Comparison of ENCODE assay signal across 20 cellular contexts in genomic region chr14:22123188-22123560, GRCh38.
A peak's percentile ranks its signal among the peaks of the same experiment; 100 is the strongest.
DNase-seq lines count a peak whose midpoint lies in the region; ATAC-seq and TF ChIP-seq lines count a peak whose summit lies in the region.
"Had no signal": no experiment of that assay in that cellular context is flagged by ENCODE, and none has a peak within 500 bp of the region (broad histone marks: within the 10 kb centered on the region; RNA-seq: fewer than 3 reads in every experiment).

No MANE protein-coding gene starts in this region.

- peak overlapping the region; percentile 97 for H3K27ac Mint-ChIP-seq in activated T-cell treated with anti-CD3 and anti-CD28 coated beads, Interleukin-2, amount 50 U/mL, for 72 hours
- peak overlapping the region; percentile 89 for H3K27ac Mint-ChIP-seq in activated CD4-positive, alpha-beta memory T cell treated with anti-CD3 and anti-CD28 coated beads for 36 hours
- H3K27ac Mint-ChIP-seq in effector memory CD8-positive, alpha-beta T cell = peak overlapping the region in 1 of 2 donors; percentile 82
- H3K27ac Mint-ChIP-seq in stimulated activated naive CD8-positive, alpha-beta T cell treated with anti-CD3 and anti-CD28 coated beads, Interleukin-15, amount 100 ng/mL, for 72 hours = peak overlapping the region in 1 of 2 donors; percentile 56
- H3K27ac Mint-ChIP-seq: activated B cell treated with CpG ODN at 0.5 μM for 24 hours had no signal

- H3K36me3 Mint-ChIP-seq in activated T-cell treated with anti-CD3 and anti-CD28 coated beads, Interleukin-2, amount 50 U/mL, for 72 hours (ENCODE audit: insufficient read depth in 2 of 2) = no peaks in the 10 kb centered on the region
- H3K36me3 Mint-ChIP-seq in activated CD4-positive, alpha-beta memory T cell treated with anti-CD3 and anti-CD28 coated beads for 36 hours = no peaks in the 10 kb centered on the region
- H3K36me3 Mint-ChIP-seq in effector memory CD8-positive, alpha-beta T cell (ENCODE audit: insufficient read depth) = no peaks in the 10 kb centered on the region

- H3K4me3 Mint-ChIP-seq in activated T-cell treated with anti-CD3 and anti-CD28 coated beads, Interleukin-2, amount 50 U/mL, for 72 hours = peak overlapping the region; percentile 86 to 90
- peak overlapping the region; percentile 62 for H3K4me3 Mint-ChIP-seq in activated CD4-positive, alpha-beta memory T cell treated with anti-CD3 and anti-CD28 coated beads for 36 hours
- H3K4me3 Mint-ChIP-seq in effector memory CD8-positive, alpha-beta T cell = peak overlapping the region; percentile 15 to 32
- peak overlapping the region; percentile 74 to 92 for H3K4me3 Mint-ChIP-seq in stimulated activated naive CD8-positive, alpha-beta T cell treated with anti-CD3 and anti-CD28 coated beads, Interleukin-15, amount 100 ng/mL, for 72 hours
- H3K4me3 Mint-ChIP-seq: activated B cell treated with CpG ODN at 0.5 μM for 24 hours had no signal

- H3K4me3 ChIP-seq in left ventricle myocardium inferior = no peak overlapping the region
- H3K4me3 ChIP-seq: left lung, mucosa of descending colon, SJCRH30, suprapubic skin had no signal

- CTCF ChIA-PET in activated CD4-positive, alpha-beta memory T cell treated with anti-CD3 and anti-CD28 coated beads for 36 hours (lab: Charles Lee) = interaction anchor here (1.0 to 3.1 kb wide), 5 partner anchors 9 to 447 kb away, joined by 3 to 11 read pairs (median 7); no protein-coding TSS in a partner anchor

- peaks cover 31% of the 10 kb centered on the region for H3K27me3 ChIP-seq in left ventricle myocardium inferior (ENCODE audit: low read depth)
- H3K27me3 ChIP-seq: left lung, SJCRH30, suprapubic skin had no signal

- ATAC-seq in activated T-cell treated with anti-CD3 and anti-CD28 coated beads, Interleukin-2, amount 50 U/mL, for 72 hours (replicated peaks in 1 of 2) = peak; percentile 81 to 84
- peak; percentile 41 for ATAC-seq in effector memory CD8-positive, alpha-beta T cell (replicated peaks)
- peak; percentile 43 for ATAC-seq in stimulated activated naive CD8-positive, alpha-beta T cell treated with anti-CD3 and anti-CD28 coated beads, Interleukin-15, amount 100 ng/mL, for 72 hours
- ATAC-seq in SK-N-SH treated with all-trans-retinoic acid at 6 μM for 48 hours (no peak), GM21515 (IDR thresholded peaks at IDR 0.05; ENCODE audit: unreplicated experiment) (no peak)
- ATAC-seq: HCT116, left lung, mucosa of descending colon had no signal

- intact Hi-C loops in activated CD4-positive, alpha-beta memory T cell treated with anti-CD3 and anti-CD28 coated beads for 36 hours (cut with micrococcal nuclease) = loop anchor here (2.0 kb wide), 1 partner anchor 434 kb away; no protein-coding TSS in a partner anchor
- intact Hi-C loops in left ventricle myocardium inferior (cut with micrococcal nuclease) = no loop called here

- H3K4me1 ChIP-seq in left ventricle myocardium inferior = no peaks in the 10 kb centered on the region
- H3K4me1 ChIP-seq: left lung, SJCRH30, suprapubic skin had no signal

- no peaks in the 10 kb centered on the region for H3K9me3 Mint-ChIP-seq in activated T-cell treated with anti-CD3 and anti-CD28 coated beads, Interleukin-2, amount 50 U/mL, for 72 hours
- H3K9me3 Mint-ChIP-seq in activated CD4-positive, alpha-beta memory T cell treated with anti-CD3 and anti-CD28 coated beads for 36 hours = no peaks in the 10 kb centered on the region
- H3K9me3 Mint-ChIP-seq in effector memory CD8-positive, alpha-beta T cell = no peaks in the 10 kb centered on the region
- no peaks in the 10 kb centered on the region for H3K9me3 Mint-ChIP-seq in stimulated activated naive CD8-positive, alpha-beta T cell treated with anti-CD3 and anti-CD28 coated beads, Interleukin-15, amount 100 ng/mL, for 72 hours

- no peak overlapping the region for H3K27ac ChIP-seq in left ventricle myocardium inferior (replicated peaks)
- H3K27ac ChIP-seq: left lung, neutrophil, SJCRH30, suprapubic skin had no signal

- TF ChIP-seq CTCF in left ventricle myocardium inferior (IDR thresholded peaks at IDR 0.05; ENCODE audit: borderline replicate concordance) = no peak

- peaks cover 6% of the 10 kb centered on the region for H3K9me3 ChIP-seq in left ventricle myocardium inferior (replicated peaks)
- H3K9me3 ChIP-seq: left lung, mucosa of descending colon, neutrophil, SJCRH30, suprapubic skin had no signal

- H3K4me1 Mint-ChIP-seq in activated T-cell treated with anti-CD3 and anti-CD28 coated beads, Interleukin-2, amount 50 U/mL, for 72 hours (ENCODE audit: low read depth) = peaks cover 17% of the 10 kb centered on the region
- peaks cover 9% of the 10 kb centered on the region for H3K4me1 Mint-ChIP-seq in activated CD4-positive, alpha-beta memory T cell treated with anti-CD3 and anti-CD28 coated beads for 36 hours (ENCODE audit: low read depth)
- H3K4me1 Mint-ChIP-seq in effector memory CD8-positive, alpha-beta T cell (ENCODE audit: low read depth in 2 of 2) = peaks cover 0 to 5% of the 10 kb centered on the region in 2 donors
- H3K4me1 Mint-ChIP-seq in stimulated activated naive CD8-positive, alpha-beta T cell treated with anti-CD3 and anti-CD28 coated beads, Interleukin-15, amount 100 ng/mL, for 72 hours = peaks cover 18% of the 10 kb centered on the region

- no peaks in the 10 kb centered on the region for H3K36me3 ChIP-seq in left ventricle myocardium inferior
- H3K36me3 ChIP-seq: left lung, neutrophil, SJCRH30, suprapubic skin had no signal

- no peaks in the 10 kb centered on the region for H3K27me3 Mint-ChIP-seq in activated T-cell treated with anti-CD3 and anti-CD28 coated beads, Interleukin-2, amount 50 U/mL, for 72 hours (ENCODE audit: low read depth)
- no peaks in the 10 kb centered on the region for H3K27me3 Mint-ChIP-seq in activated CD4-positive, alpha-beta memory T cell treated with anti-CD3 and anti-CD28 coated beads for 36 hours
- H3K27me3 Mint-ChIP-seq in effector memory CD8-positive, alpha-beta T cell = no peaks in the 10 kb centered on the region
- no peaks in the 10 kb centered on the region for H3K27me3 Mint-ChIP-seq in stimulated activated naive CD8-positive, alpha-beta T cell treated with anti-CD3 and anti-CD28 coated beads, Interleukin-15, amount 100 ng/mL, for 72 hours

- no peak for DNase-seq in activated T-cell treated with anti-CD3 and anti-CD28 coated beads, Interleukin-2, amount 50 U/mL, for 72 hours
- DNase-seq in activated T-cell treated with anti-CD3 and anti-CD28 coated beads, Interleukin-2, amount 50 U/mL, for 1 hour = no peak
- DNase-seq in activated CD4-positive, alpha-beta memory T cell treated with anti-CD3 and anti-CD28 coated beads for 36 hours = no peak
- DNase-seq in effector memory CD8-positive, alpha-beta T cell = no peak
- no peak for DNase-seq in stimulated activated naive CD8-positive, alpha-beta T cell treated with anti-CD3 and anti-CD28 coated beads, Interleukin-15, amount 100 ng/mL, for 72 hours
- no peak for DNase-seq in left ventricle myocardium inferior
- DNase-seq: activated B cell treated with CpG ODN at 0.5 μM for 24 hours; DMS79 treated with DMSO at 0.1 percent for 48 hours; effector CD8-positive, alpha-beta T cell; left lung; mucosa of descending colon; NCI-H1436; NCI-H2171 treated with DMSO at 0.1 percent for 48 hours; NCI-H748 treated with DMSO at 0.1 percent for 48 hours; SJCRH30 had no signal

- POLR2A ChIA-PET in activated CD4-positive, alpha-beta memory T cell treated with anti-CD3 and anti-CD28 coated beads for 36 hours (lab: Charles Lee) = interaction anchor here (1.0 to 1.7 kb wide), 4 partner anchors 37 to 447 kb away, joined by 3 to 6 read pairs (median 4); no protein-coding TSS in a partner anchor

TF ChIP-seq in SK-N-SH treated with all-trans-retinoic acid at 6 μM for 48 hours, 23 proteins besides CTCF, POLR2A, EP300 and RAD21 (continues in another document):
- no peak for TF ChIP-seq PPARA (CRISPR knock-in tag; IDR thresholded peaks at IDR 0.05; ENCODE audit: borderline replicate concordance)
- TF ChIP-seq TOX (CRISPR knock-in tag; IDR thresholded peaks at IDR 0.05; ENCODE audit: borderline replicate concordance) = no peak
- TF ChIP-seq PATZ1 (CRISPR knock-in tag; IDR thresholded peaks at IDR 0.05; ENCODE audit: borderline replicate concordance) = no peak
- TF ChIP-seq TCF4 (CRISPR knock-in tag; IDR thresholded peaks at IDR 0.05; ENCODE audit: borderline replicate concordance) = no peak
- TF ChIP-seq ZFP30 (CRISPR knock-in tag; IDR thresholded peaks at IDR 0.05) = no peak
- no peak for TF ChIP-seq ZC3H10 (CRISPR knock-in tag; IDR thresholded peaks at IDR 0.05)
- TF ChIP-seq ZNF70 (CRISPR knock-in tag; IDR thresholded peaks at IDR 0.05) = no peak

Comparison
In these comparisons a context has a peak if more than half of its experiments do, and no peak if none do; other contexts are left out.
1. ATAC-seq: peak in activated T-cell treated with anti-CD3 and anti-CD28 coated beads, Interleukin-2, amount 50 U/mL, for 72 hours (2 of 2), effector memory CD8-positive, alpha-beta T cell (single experiment) and stimulated activated naive CD8-positive, alpha-beta T cell treated with anti-CD3 and anti-CD28 coated beads, Interleukin-15, amount 100 ng/mL, for 72 hours (single experiment); none in SK-N-SH treated with all-trans-retinoic acid at 6 μM for 48 hours (single experiment) and GM21515 (single experiment).
2. H3K4me3 Mint-ChIP-seq: peak in every context shown above with its lines; median percentile 88 in activated T-cell treated with anti-CD3 and anti-CD28 coated beads, Interleukin-2, amount 50 U/mL, for 72 hours; 83 in stimulated activated naive CD8-positive, alpha-beta T cell treated with anti-CD3 and anti-CD28 coated beads, Interleukin-15, amount 100 ng/mL, for 72 hours; 62 in activated CD4-positive, alpha-beta memory T cell treated with anti-CD3 and anti-CD28 coated beads for 36 hours; 24 in effector memory CD8-positive, alpha-beta T cell.